Comparison of ENCODE assay signal across 10 cellular contexts in the genomic region with DNA sequence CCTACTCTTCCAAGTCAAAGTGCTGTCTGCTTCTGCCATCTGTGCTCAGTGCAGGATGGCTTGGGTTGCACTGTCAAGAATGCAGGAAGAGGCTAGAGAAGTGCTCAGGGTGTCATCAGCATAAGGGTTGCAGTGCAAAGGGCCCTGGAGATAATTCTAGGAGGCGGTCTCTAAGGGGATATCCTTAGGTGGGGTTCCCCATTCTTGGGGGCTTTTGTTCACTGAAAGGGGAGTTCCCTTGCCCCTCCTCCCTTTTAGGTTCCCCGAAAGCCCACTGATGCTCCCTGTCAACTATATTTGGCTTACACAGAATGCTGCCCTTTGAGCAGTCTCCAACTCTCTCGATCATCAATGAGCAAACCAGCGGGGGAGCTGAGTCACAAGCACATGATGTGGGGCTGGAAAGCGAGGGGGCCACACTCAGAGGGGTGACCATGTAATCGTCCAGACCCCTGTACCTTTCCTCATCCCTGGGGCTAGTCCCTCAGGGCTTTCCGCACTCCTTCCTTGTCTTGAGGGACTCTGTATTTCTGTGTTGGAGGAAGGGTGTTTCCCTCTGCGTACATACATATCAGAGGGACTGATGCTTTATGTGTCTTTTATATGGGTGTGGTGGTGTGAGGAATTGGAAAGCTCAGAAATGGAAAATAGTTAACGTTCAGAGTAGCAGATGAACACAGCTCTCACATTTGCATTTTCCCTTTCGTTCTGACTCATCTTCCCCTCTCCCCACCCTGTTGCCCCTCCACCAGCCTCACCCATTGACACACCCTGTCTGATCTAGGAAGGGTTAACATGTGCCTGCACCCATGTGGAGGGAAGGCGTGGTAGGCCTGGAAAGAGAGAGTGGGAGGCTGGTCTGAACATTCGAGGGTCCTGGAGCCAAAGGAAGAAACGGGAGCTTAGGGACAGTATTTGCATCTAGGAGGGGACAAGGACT. TPM values are rescaled to one million over a fixed set of nuclear protein-coding genes. Genes with fewer than 3 reads are reported as not detected.
A peak's percentile ranks its signal among the peaks of the same experiment; 100 is the strongest.
DNase-seq lines count a peak whose midpoint lies in the region; ATAC-seq and TF ChIP-seq lines count a peak whose summit lies in the region.
"Had no signal": no experiment of that assay in that cellular context is flagged by ENCODE, and none has a peak within 500 bp of the region (broad histone marks: within the 10 kb centered on the region; RNA-seq: fewer than 3 reads in every experiment).

No MANE protein-coding gene starts in this region.

- 40 to 47% methylated on average over 12 of the region's 13 CpGs for WGBS in esophagus squamous epithelium, 2 donors
- 66% methylated on average over 13 of the region's 13 CpGs for WGBS in prostate gland

- intact Hi-C loops in esophagus squamous epithelium (cut with DNase I) (loop anchor here (10.0 kb wide), 1 partner anchor 166 kb away; a partner anchor contains a TSS), prostate gland (cut with DNase I) (loop anchor here (10.0 kb wide), 1 partner anchor 356 kb away; a partner anchor contains a TSS)

- H3K27me3 ChIP-seq in esophagus squamous epithelium: no peaks in the 10 kb centered on the region
- no peaks in the 10 kb centered on the region for H3K27me3 ChIP-seq in prostate gland (replicated peaks; ENCODE audit: insufficient read depth)

- no peak overlapping the region for H3K4me3 ChIP-seq in esophagus squamous epithelium
- H3K4me3 ChIP-seq in prostate gland: no peak overlapping the region

- H3K36me3 ChIP-seq in esophagus squamous epithelium (no peaks in the 10 kb centered on the region), prostate gland (no peaks in the 10 kb centered on the region)

- peak; percentile 43 for ATAC-seq in GM18870 (IDR thresholded peaks at IDR 0.05; ENCODE audit: unreplicated experiment)
- peak; percentile 37 for ATAC-seq in HG02970 (IDR thresholded peaks at IDR 0.05; ENCODE audit: low FRiP score, unreplicated experiment)
- ATAC-seq in GM18873 (IDR thresholded peaks at IDR 0.05; ENCODE audit: low FRiP score, unreplicated experiment): no peak
- ATAC-seq: HCT116 had no signal

- TF ChIP-seq CTCF in esophagus squamous epithelium (IDR thresholded peaks at IDR 0.05) (no peak), prostate gland (IDR thresholded peaks at IDR 0.05) (no peak)

- TF ChIP-seq POLR2A in esophagus squamous epithelium (IDR thresholded peaks at IDR 0.05) (no peak), prostate gland (IDR thresholded peaks at IDR 0.05) (no peak)

- peaks cover 10 to 59% (median 10%) of the 10 kb centered on the region in 3 donors for H3K4me1 ChIP-seq in esophagus squamous epithelium
- H3K4me1 ChIP-seq in prostate gland (replicated peaks): peaks cover 5% of the 10 kb centered on the region

- H3K9me3 ChIP-seq in esophagus squamous epithelium: no peaks in the 10 kb centered on the region
- no peaks in the 10 kb centered on the region for H3K9me3 ChIP-seq in prostate gland

- H3K27ac ChIP-seq in esophagus squamous epithelium (peak overlapping the region in 1 of 4 donors; percentile 24), prostate gland (no peak overlapping the region)

- DNase-seq in activated T-cell treated with anti-CD3 and anti-CD28 coated beads for 48 hours (ENCODE audit: low read depth) (peak; percentile 67), DMS79 (lab: John Stamatoyannopoulos, UW) (no peak), esophagus squamous epithelium (lab: John Stamatoyannopoulos, UW) (no peak), prostate gland (ENCODE audit: low spot score) (no peak)
- DNase-seq in stimulated activated CD4-positive, alpha-beta T cell treated with anti-CD3 and anti-CD28 coated beads, TNF-alpha, amount 100 ng/mL, for 48 hours (ENCODE audit: low read depth in 3 of 3): peak in 2 of 3 donors; percentile 62 to 69

RNA-seq across cellular contexts. Expression of a gene that starts 6.7 kb away (rescaled TPM):
- total RNA-seq in esophagus squamous epithelium (under 1 TPM in 1 of 4 donors, not detected in 3; 0.38 TPM), prostate gland (1 to 10 TPM in 1 of 2 donors, not detected in 1; 3.1 TPM)
- total RNA-seq: NCI-H460 had no signal

RNA-seq across cellular contexts. Expression of a gene that starts 6.7 kb away (rescaled TPM):
- total RNA-seq in esophagus squamous epithelium: 10 to 100 TPM in 3 of 4 donors, 1 to 10 TPM in 1; 7.5 to 33.7 (median 15.6) TPM
- total RNA-seq in prostate gland: 10 to 100 TPM; 32.3 to 89.5 TPM

RNA-seq across cellular contexts. Expression of a gene that starts 31.2 kb away (rescaled TPM):
- total RNA-seq in esophagus squamous epithelium: 1 to 10 TPM in 3 of 4 donors, under 1 TPM in 1; 0.87 to 4.8 (median 4.3) TPM
- 10 to 100 TPM in 1 of 2 donors, 1 to 10 TPM in 1; 9.4 to 16.1 TPM for total RNA-seq in prostate gland

RNA-seq across cellular contexts. Expression of a gene that starts 34.2 kb away (rescaled TPM):
- total RNA-seq in esophagus squamous epithelium (10 to 100 TPM; 10.2 to 19.0 (median 17.5) TPM), prostate gland (10 to 100 TPM; 14.6 to 45.0 TPM)

RNA-seq across cellular contexts. Expression of a gene that starts 34.4 kb away (rescaled TPM):
- total RNA-seq in esophagus squamous epithelium (10 to 100 TPM; 23.3 to 33.9 (median 32.3) TPM), prostate gland (10 to 100 TPM; 39.9 to 65.2 TPM)

Comparison
In these comparisons a context has a peak if more than half of its experiments do, and no peak if none do; other contexts are left out.
1. DNase-seq: peak in activated T-cell treated with anti-CD3 and anti-CD28 coated beads for 48 hours (single experiment) and stimulated activated CD4-positive, alpha-beta T cell treated with anti-CD3 and anti-CD28 coated beads, TNF-alpha, amount 100 ng/mL, for 48 hours (2 of 3); none in DMS79 (single experiment), esophagus squamous epithelium (single experiment) and prostate gland (single experiment).